15 cellular contexts compared by ENCODE assay signal in genomic region chr6:17311595-17312311, GRCh38. TPM values are rescaled to one million over a fixed set of nuclear protein-coding genes. Genes with fewer than 3 reads are reported as not detected.
A peak's percentile ranks its signal among the peaks of the same experiment; 100 is the strongest.
DNase-seq lines count a peak whose midpoint lies in the region; ATAC-seq, FAIRE-seq and TF ChIP-seq lines count a peak whose summit lies in the region.
"Had no signal": no experiment of that assay in that cellular context is flagged by ENCODE, and none has a peak within 500 bp of the region (broad histone marks: within the 10 kb centered on the region; RNA-seq: fewer than 3 reads in every experiment).

No MANE protein-coding gene starts in this region.

- 50 to 65% methylated on average over 12 of the region's 12 CpGs for WGBS in body of pancreas, 2 donors
- 58% methylated on average over 12 of the region's 12 CpGs for WGBS in right cardiac atrium
- WGBS in small intestine, 3 donors: 33 to 63% (median 54%) methylated on average over 12 of the region's 12 CpGs

- DNase-seq in NCI-H1417 (lab: John Stamatoyannopoulos, UW): peak; percentile 18 to 48 (median 41)
- no peak for DNase-seq in NCI-H1417 treated with DMSO at 0.1 percent for 48 hours (lab: John Stamatoyannopoulos, UW)
- peak in 3 of 4 donors; percentile 6 to 33 (median 16) for DNase-seq in body of pancreas
- DNase-seq in right cardiac atrium: no peak
- DNase-seq in small intestine: peak; percentile 94
- no peak for DNase-seq in activated naive CD4-positive, alpha-beta T cell treated with anti-CD3 and anti-CD28 coated beads for 36 hours
- no peak for DNase-seq in activated T-cell treated with anti-CD3 and anti-CD28 coated beads, Interleukin-2, amount 50 U/mL, for 4 hours
- DNase-seq: activated naive CD8-positive, alpha-beta T cell treated with anti-CD3 and anti-CD28 coated beads for 36 hours; GF-D8; NCI-H2029 treated with DMSO at 0.1 percent for 48 hours had no signal

- H3K4me3 ChIP-seq in body of pancreas (no peak overlapping the region), right cardiac atrium (ENCODE audit: low read length) (no peak overlapping the region), small intestine (ENCODE audit: low read depth in 1 of 2, low read length in 2 of 2) (no peak overlapping the region)
- H3K4me3 ChIP-seq: lung, SJCRH30 had no signal

- no peaks in the 10 kb centered on the region for H3K4me1 Mint-ChIP-seq in activated naive CD4-positive, alpha-beta T cell treated with anti-CD3 and anti-CD28 coated beads for 36 hours (ENCODE audit: low read depth)
- H3K4me1 Mint-ChIP-seq in activated T-cell treated with anti-CD3 and anti-CD28 coated beads, Interleukin-2, amount 50 U/mL, for 4 hours (ENCODE audit: low read depth): no peaks in the 10 kb centered on the region
- H3K4me1 Mint-ChIP-seq: activated naive CD8-positive, alpha-beta T cell treated with anti-CD3 and anti-CD28 coated beads for 36 hours had no signal

- H3K27me3 ChIP-seq in body of pancreas: no peaks in the 10 kb centered on the region
- no peaks in the 10 kb centered on the region for H3K27me3 ChIP-seq in right cardiac atrium (ENCODE audit: control insufficient read depth, insufficient read depth)
- no peaks in the 10 kb centered on the region for H3K27me3 ChIP-seq in small intestine (ENCODE audit: control insufficient read depth in 2 of 2, insufficient read depth in 2 of 2, low read length in 2 of 2)
- H3K27me3 ChIP-seq: SJCRH30 had no signal

- H3K27ac ChIP-seq in body of pancreas (no peak overlapping the region), right cardiac atrium (ENCODE audit: low read length) (peak overlapping the region; percentile 70), small intestine (ENCODE audit: low read depth in 1 of 2, low read length in 1 of 2) (peak overlapping the region in 1 of 2 donors; percentile 2)
- H3K27ac ChIP-seq: HL-60, SJCRH30 had no signal

- H3K4me1 ChIP-seq in body of pancreas (no peaks in the 10 kb centered on the region), right cardiac atrium (ENCODE audit: control insufficient read depth, insufficient read depth, low read length) (no peaks in the 10 kb centered on the region), small intestine (ENCODE audit: control insufficient read depth in 2 of 2, insufficient read depth in 1 of 2, low read depth in 1 of 2, low read length in 1 of 2) (peaks cover 0 to 1% of the 10 kb centered on the region in 2 donors)

- no peak for FAIRE-seq in small intestine (lab: Jason Lieb, UNC)
- FAIRE-seq: A204.1 had no signal

- H3K27me3 Mint-ChIP-seq in activated naive CD4-positive, alpha-beta T cell treated with anti-CD3 and anti-CD28 coated beads for 36 hours (ENCODE audit: low read depth): no peaks in the 10 kb centered on the region
- peaks cover 2% of the 10 kb centered on the region for H3K27me3 Mint-ChIP-seq in activated T-cell treated with anti-CD3 and anti-CD28 coated beads, Interleukin-2, amount 50 U/mL, for 4 hours (ENCODE audit: low read depth)

- peak; percentile 70 for ATAC-seq in body of pancreas
- peak; percentile 45 to 55 for ATAC-seq in right cardiac atrium
- ATAC-seq in activated T-cell treated with anti-CD3 and anti-CD28 coated beads, Interleukin-2, amount 50 U/mL, for 4 hours: no peak
- no peak for ATAC-seq in GM19395 (IDR thresholded peaks at IDR 0.05; ENCODE audit: unreplicated experiment)

- no peak overlapping the region for H3K27ac Mint-ChIP-seq in activated naive CD4-positive, alpha-beta T cell treated with anti-CD3 and anti-CD28 coated beads for 36 hours
- H3K27ac Mint-ChIP-seq: activated naive CD8-positive, alpha-beta T cell treated with anti-CD3 and anti-CD28 coated beads for 36 hours had no signal

- intact Hi-C loops in body of pancreas (cut with DNase I): no loop called here
- intact Hi-C loops in right cardiac atrium (cut with DNase I): no loop called here
- intact Hi-C loops in activated naive CD4-positive, alpha-beta T cell treated with anti-CD3 and anti-CD28 coated beads for 36 hours (cut with micrococcal nuclease): no loop called here

- TF ChIP-seq POLR2A in body of pancreas (IDR thresholded peaks at IDR 0.05): no peak

- H3K4me3 Mint-ChIP-seq in activated naive CD4-positive, alpha-beta T cell treated with anti-CD3 and anti-CD28 coated beads for 36 hours: no peak overlapping the region
- H3K4me3 Mint-ChIP-seq in activated T-cell treated with anti-CD3 and anti-CD28 coated beads, Interleukin-2, amount 50 U/mL, for 4 hours: no peak overlapping the region
- H3K4me3 Mint-ChIP-seq: activated naive CD8-positive, alpha-beta T cell treated with anti-CD3 and anti-CD28 coated beads for 36 hours had no signal

- H3K9me3 ChIP-seq in body of pancreas (no peaks in the 10 kb centered on the region), right cardiac atrium (ENCODE audit: control insufficient read depth, low read length) (no peaks in the 10 kb centered on the region), small intestine (ENCODE audit: control insufficient read depth, low read depth) (no peaks in the 10 kb centered on the region)
- H3K9me3 ChIP-seq: SJCRH30 had no signal

- no peak for TF ChIP-seq CTCF in body of pancreas (IDR thresholded peaks at IDR 0.05)

- H3K36me3 Mint-ChIP-seq in activated naive CD4-positive, alpha-beta T cell treated with anti-CD3 and anti-CD28 coated beads for 36 hours (ENCODE audit: low read depth): no peaks in the 10 kb centered on the region
- no peaks in the 10 kb centered on the region for H3K36me3 Mint-ChIP-seq in activated T-cell treated with anti-CD3 and anti-CD28 coated beads, Interleukin-2, amount 50 U/mL, for 4 hours (ENCODE audit: insufficient read depth)
- H3K36me3 Mint-ChIP-seq: activated naive CD8-positive, alpha-beta T cell treated with anti-CD3 and anti-CD28 coated beads for 36 hours had no signal

- CTCF ChIA-PET in activated naive CD4-positive, alpha-beta T cell treated with anti-CD3 and anti-CD28 coated beads for 36 hours (lab: Charles Lee): interaction anchor here (0.6 to 0.8 kb wide), 2 partner anchors 748 to 941 kb away, joined by 3 to 6 read pairs; no protein-coding TSS in a partner anchor

- H3K9me3 Mint-ChIP-seq in activated naive CD4-positive, alpha-beta T cell treated with anti-CD3 and anti-CD28 coated beads for 36 hours: no peaks in the 10 kb centered on the region
- H3K9me3 Mint-ChIP-seq in activated T-cell treated with anti-CD3 and anti-CD28 coated beads, Interleukin-2, amount 50 U/mL, for 4 hours: peaks cover 5% of the 10 kb centered on the region
- H3K9me3 Mint-ChIP-seq: activated naive CD8-positive, alpha-beta T cell treated with anti-CD3 and anti-CD28 coated beads for 36 hours had no signal

- H3K36me3 ChIP-seq in body of pancreas (replicated peaks in 1 of 2; ENCODE audit: insufficient read depth in 1 of 2, low read depth in 2 of 2) (no peaks in the 10 kb centered on the region), small intestine (ENCODE audit: control insufficient read depth in 2 of 2, insufficient read depth in 2 of 2, low read length in 2 of 2) (no peaks in the 10 kb centered on the region)
- H3K36me3 ChIP-seq: SJCRH30 had no signal

RNA-seq across cellular contexts. Expression of gene RBM24, which starts 30.6 kb away (rescaled TPM):
- total RNA-seq in body of pancreas: 1 to 10 TPM in 1 of 2 donors, not detected in 1; 2.3 TPM
- 100 to 1,000 TPM; 162 to 196 (median 178) TPM for total RNA-seq in right cardiac atrium
- polyA plus RNA-seq in right cardiac atrium: 177 TPM
- 1 to 10 TPM in 2 of 3 donors, under 1 TPM in 1; 0.67 to 2.1 (median 1.6) TPM for polyA plus RNA-seq in small intestine
- not detected for total RNA-seq in activated naive CD4-positive, alpha-beta T cell treated with anti-CD3 and anti-CD28 coated beads for 36 hours
- total RNA-seq in activated T-cell treated with anti-CD3 and anti-CD28 coated beads, Interleukin-2, amount 50 U/mL, for 4 hours: not detected
- total RNA-seq: activated naive CD8-positive, alpha-beta T cell treated with anti-CD3 and anti-CD28 coated beads for 36 hours had no signal

Comparison
In these comparisons a context has a peak if more than half of its experiments do, and no peak if none do; other contexts are left out.
1. DNase-seq: peak in NCI-H1417 (3 of 3), body of pancreas (3 of 4) and small intestine (single experiment); none in NCI-H1417 treated with DMSO at 0.1 percent for 48 hours (single experiment), right cardiac atrium (0 of 3), activated naive CD4-positive, alpha-beta T cell treated with anti-CD3 and anti-CD28 coated beads for 36 hours (single experiment) and activated T-cell treated with anti-CD3 and anti-CD28 coated beads, Interleukin-2, amount 50 U/mL, for 4 hours (single experiment).
2. ATAC-seq: peak in body of pancreas (single experiment) and right cardiac atrium (2 of 2); none in activated T-cell treated with anti-CD3 and anti-CD28 coated beads, Interleukin-2, amount 50 U/mL, for 4 hours (0 of 2) and GM19395 (single experiment).
3. RNA of gene RBM24, which starts 30.6 kb away (total RNA-seq): 162 to 196 TPM in right cardiac atrium; 2.3 TPM in body of pancreas, not detected in activated naive CD4-positive, alpha-beta T cell treated with anti-CD3 and anti-CD28 coated beads for 36 hours and not detected in activated T-cell treated with anti-CD3 and anti-CD28 coated beads, Interleukin-2, amount 50 U/mL, for 4 hours; every median in the first group is over 10 times any median in the second.